ENCODE assay signal across 7 cellular contexts in genomic region chr10:84279876-84280475, GRCh38. TPM values are rescaled to one million over a fixed set of nuclear protein-coding genes. Genes with fewer than 3 reads are reported as not detected.
"Had no signal": no experiment of that assay in that cellular context is flagged by ENCODE, and none has a peak within 500 bp of the region (broad histone marks: within the 10 kb centered on the region; RNA-seq: fewer than 3 reads in every experiment).

No MANE protein-coding gene starts in this region.

RNA-seq across cellular contexts. Expression of gene RGR, which starts 35.1 kb away (rescaled TPM):
- total RNA-seq: ascending aorta; frontal cortex; left lung; natural killer cell treated with Interleukin-12 subunit alpha and Interleukin-12 subunit beta and Interleukin-15 and Interleukin-18, amount 100 ng/mL, for 72 hours had no signal
- polyA plus RNA-seq: keratinocyte had no signal

RNA-seq across cellular contexts. Expression of gene LRIT1, which starts 38.6 kb away (rescaled TPM):
- total RNA-seq: ascending aorta; frontal cortex; heart left ventricle; left lung; natural killer cell treated with Interleukin-12 subunit alpha and Interleukin-12 subunit beta and Interleukin-15 and Interleukin-18, amount 100 ng/mL, for 72 hours had no signal
- polyA plus RNA-seq: heart left ventricle, keratinocyte, thymus had no signal

RNA-seq across cellular contexts. Expression of gene LRIT2, which starts 54.6 kb away (rescaled TPM):
- total RNA-seq: ascending aorta; frontal cortex; heart left ventricle; left lung; natural killer cell treated with Interleukin-12 subunit alpha and Interleukin-12 subunit beta and Interleukin-15 and Interleukin-18, amount 100 ng/mL, for 72 hours had no signal
- polyA plus RNA-seq: heart left ventricle, keratinocyte, thymus had no signal
